Comparison of ENCODE assay signal across 17 cellular contexts in genomic region chr13:30319130-30319529, GRCh38.
"Had no signal": no experiment of that assay in that cellular context is flagged by ENCODE, and none has a peak within 500 bp of the region (broad histone marks: within the 10 kb centered on the region; RNA-seq: fewer than 3 reads in every experiment).

No MANE protein-coding gene starts in this region.

- H3K9me3 ChIP-seq: colonic mucosa, mucosa of descending colon, thoracic aorta had no signal

- FAIRE-seq: endothelial cell of umbilical vein had no signal

- H3K4me3 ChIP-seq: colonic mucosa, mucosa of descending colon, thoracic aorta had no signal

- H3K4me1 ChIP-seq: colonic mucosa, foreskin keratinocyte had no signal

- H3K27me3 ChIP-seq: colonic mucosa, foreskin keratinocyte had no signal

- ATAC-seq: foreskin keratinocyte; left lobe of liver; mucosa of descending colon; natural killer cell; stimulated activated naive CD8-positive, alpha-beta T cell treated with anti-CD3 and anti-CD28 coated beads, Interleukin-15, Interleukin-2, amounts not matched to agents 100 U/mL and 50 U/mL, for 24 hours had no signal

- H3K36me3 ChIP-seq: colonic mucosa, thoracic aorta had no signal

- DNase-seq: activated B cell treated with CpG ODN at 0.5 μM for 24 hours; activated CD4-positive, alpha-beta T cell treated with anti-CD3 and anti-CD28 coated beads, Interleukin-2, amount 10 ng/mL, durations not matched to agents 24 days and 14 days; activated CD8-positive, alpha-beta memory T cell treated with anti-CD3 and anti-CD28 coated beads for 24 hours; activated naive CD4-positive, alpha-beta T cell treated with anti-CD3 and anti-CD28 coated beads for 36 hours; colonic mucosa; effector CD4-positive, alpha-beta T cell; foreskin keratinocyte; mammary epithelial cell; mucosa of descending colon; natural killer cell; occipital lobe; stimulated activated CD4-positive, alpha-beta T cell treated with anti-CD3 and anti-CD28 coated beads, Interleukin-2, amount 100 ng/mL, for 48 hours; stimulated activated CD8-positive, alpha-beta memory T cell treated with anti-CD3 and anti-CD28 coated beads, Interleukin-4, amount 100 ng/mL, for 48 hours; stimulated activated naive CD8-positive, alpha-beta T cell treated with anti-CD3 and anti-CD28 coated beads, Interleukin-15, Interleukin-2, amounts not matched to agents 100 U/mL and 50 U/mL, for 24 hours had no signal

- H3K27ac ChIP-seq: colonic mucosa, foreskin keratinocyte, thoracic aorta had no signal
